In genomic region chr11:65890324-65891179, GRCh38 we compare ENCODE assay signal across 1 cellular context.
TF ChIP-seq lines count a peak whose summit lies in the region.

Gene CCDC85B, plus strand, starts transcription at chr11:65890673. Its CDS starts 111 bp downstream, at chr11:65890784.

TF ChIP-seq in HepG2, 621 proteins besides CTCF, POLR2A, EP300 and RAD21 (continued from another document and continues in another):
- TF ChIP-seq, protein P1, sequence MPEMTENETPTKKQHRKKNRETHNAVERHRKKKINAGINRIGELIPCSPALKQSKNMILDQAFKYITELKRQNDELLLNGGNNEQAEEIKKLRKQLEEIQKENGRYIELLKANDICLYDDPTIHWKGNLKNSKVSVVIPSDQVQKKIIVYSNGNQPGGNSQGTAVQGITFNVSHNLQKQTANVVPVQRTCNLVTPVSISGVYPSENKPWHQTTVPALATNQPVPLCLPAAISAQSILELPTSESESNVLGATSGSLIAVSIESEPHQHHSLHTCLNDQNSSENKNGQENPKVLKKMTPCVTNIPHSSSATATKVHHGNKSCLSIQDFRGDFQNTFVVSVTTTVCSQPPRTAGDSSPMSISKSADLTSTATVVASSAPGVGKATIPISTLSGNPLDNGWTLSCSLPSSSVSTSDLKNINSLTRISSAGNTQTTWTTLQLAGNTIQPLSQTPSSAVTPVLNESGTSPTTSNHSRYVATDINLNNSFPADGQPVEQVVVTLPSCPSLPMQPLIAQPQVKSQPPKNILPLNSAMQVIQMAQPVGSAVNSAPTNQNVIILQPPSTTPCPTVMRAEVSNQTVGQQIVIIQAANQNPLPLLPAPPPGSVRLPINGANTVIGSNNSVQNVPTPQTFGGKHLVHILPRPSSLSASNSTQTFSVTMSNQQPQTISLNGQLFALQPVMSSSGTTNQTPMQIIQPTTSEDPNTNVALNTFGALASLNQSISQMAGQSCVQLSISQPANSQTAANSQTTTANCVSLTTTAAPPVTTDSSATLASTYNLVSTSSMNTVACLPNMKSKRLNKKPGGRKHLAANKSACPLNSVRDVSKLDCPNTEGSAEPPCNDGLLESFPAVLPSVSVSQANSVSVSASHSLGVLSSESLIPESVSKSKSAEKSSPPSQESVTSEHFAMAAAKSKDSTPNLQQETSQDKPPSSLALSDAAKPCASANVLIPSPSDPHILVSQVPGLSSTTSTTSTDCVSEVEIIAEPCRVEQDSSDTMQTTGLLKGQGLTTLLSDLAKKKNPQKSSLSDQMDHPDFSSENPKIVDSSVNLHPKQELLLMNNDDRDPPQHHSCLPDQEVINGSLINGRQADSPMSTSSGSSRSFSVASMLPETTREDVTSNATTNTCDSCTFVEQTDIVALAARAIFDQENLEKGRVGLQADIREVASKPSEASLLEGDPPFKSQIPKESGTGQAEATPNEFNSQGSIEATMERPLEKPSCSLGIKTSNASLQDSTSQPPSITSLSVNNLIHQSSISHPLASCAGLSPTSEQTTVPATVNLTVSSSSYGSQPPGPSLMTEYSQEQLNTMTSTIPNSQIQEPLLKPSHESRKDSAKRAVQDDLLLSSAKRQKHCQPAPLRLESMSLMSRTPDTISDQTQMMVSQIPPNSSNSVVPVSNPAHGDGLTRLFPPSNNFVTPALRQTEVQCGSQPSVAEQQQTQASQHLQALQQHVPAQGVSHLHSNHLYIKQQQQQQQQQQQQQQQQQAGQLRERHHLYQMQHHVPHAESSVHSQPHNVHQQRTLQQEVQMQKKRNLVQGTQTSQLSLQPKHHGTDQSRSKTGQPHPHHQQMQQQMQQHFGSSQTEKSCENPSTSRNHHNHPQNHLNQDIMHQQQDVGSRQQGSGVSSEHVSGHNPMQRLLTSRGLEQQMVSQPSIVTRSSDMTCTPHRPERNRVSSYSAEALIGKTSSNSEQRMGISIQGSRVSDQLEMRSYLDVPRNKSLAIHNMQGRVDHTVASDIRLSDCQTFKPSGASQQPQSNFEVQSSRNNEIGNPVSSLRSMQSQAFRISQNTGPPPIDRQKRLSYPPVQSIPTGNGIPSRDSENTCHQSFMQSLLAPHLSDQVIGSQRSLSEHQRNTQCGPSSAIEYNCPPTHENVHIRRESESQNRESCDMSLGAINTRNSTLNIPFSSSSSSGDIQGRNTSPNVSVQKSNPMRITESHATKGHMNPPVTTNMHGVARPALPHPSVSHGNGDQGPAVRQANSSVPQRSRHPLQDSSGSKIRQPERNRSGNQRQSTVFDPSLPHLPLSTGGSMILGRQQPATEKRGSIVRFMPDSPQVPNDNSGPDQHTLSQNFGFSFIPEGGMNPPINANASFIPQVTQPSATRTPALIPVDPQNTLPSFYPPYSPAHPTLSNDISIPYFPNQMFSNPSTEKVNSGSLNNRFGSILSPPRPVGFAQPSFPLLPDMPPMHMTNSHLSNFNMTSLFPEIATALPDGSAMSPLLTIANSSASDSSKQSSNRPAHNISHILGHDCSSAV (CRISPR knock-in tag; IDR thresholded peaks at IDR 0.05; ENCODE audit: borderline replicate concordance) = no peak
- TF ChIP-seq MXI1 (IDR thresholded peaks at IDR 0.05; ENCODE audit: borderline replicate concordance, low read depth, low read length) (peak; percentile 90; the same call in 1 of the 3 replicates), NFATC3 (CRISPR knock-in tag; IDR thresholded peaks at IDR 0.05) (no peak), SMC3 (IDR thresholded peaks at IDR 0.05; ENCODE audit: low read length) (no peak), ZIK1 (CRISPR knock-in tag; IDR thresholded peaks at IDR 0.05; ENCODE audit: borderline replicate concordance, low read depth) (peak; percentile 96), MAFG (CRISPR knock-in tag; IDR thresholded peaks at IDR 0.05) (no peak), ZMAT3 (CRISPR knock-in tag; conservative IDR thresholded peaks at IDR 0.05) (peak; percentile 88), ARHGAP35 (CRISPR knock-in tag; IDR thresholded peaks at IDR 0.05; ENCODE audit: borderline replicate concordance) (peak; percentile 90), FOSL1 (CRISPR knock-in tag; IDR thresholded peaks at IDR 0.05; ENCODE audit: borderline replicate concordance) (no peak), ZNF552 (CRISPR knock-in tag; IDR thresholded peaks at IDR 0.05; ENCODE audit: borderline replicate concordance) (no peak; the same call in 1 of the 2 replicates), ZFP37 (CRISPR knock-in tag; IDR thresholded peaks at IDR 0.05; ENCODE audit: borderline replicate concordance) (no peak), ELF3 (CRISPR knock-in tag; IDR thresholded peaks at IDR 0.05) (0 out of 2 replicates have a peak, but pooled peaks have one; percentile 55), ZNF407 (CRISPR knock-in tag; IDR thresholded peaks at IDR 0.05; ENCODE audit: not compliant biosample characterization) (no peak), NR0B2 (CRISPR knock-in tag; IDR thresholded peaks at IDR 0.05) (no peak; the same call in 1 of the 2 replicates), HOXA7 (CRISPR knock-in tag; IDR thresholded peaks at IDR 0.05) (no peak), PCBP1 (IDR thresholded peaks at IDR 0.05; ENCODE audit: borderline replicate concordance, low read depth, low read length) (no peak), ZFX (CRISPR knock-in tag; IDR thresholded peaks at IDR 0.05; ENCODE audit: low read depth) (peak; percentile 89), ZNF333 (CRISPR knock-in tag; IDR thresholded peaks at IDR 0.05; ENCODE audit: borderline replicate concordance) (peak; percentile 25; the same call in 1 of the 2 replicates), GLI4 (CRISPR knock-in tag; IDR thresholded peaks at IDR 0.05; ENCODE audit: borderline replicate concordance) (no peak), RNF2 (conservative IDR thresholded peaks at IDR 0.05; ENCODE audit: low read depth) (peak; percentile 96), YEATS2 (CRISPR knock-in tag; IDR thresholded peaks at IDR 0.05; ENCODE audit: borderline replicate concordance) (no peak), ZNF674 (CRISPR knock-in tag; IDR thresholded peaks at IDR 0.05; ENCODE audit: low read depth) (peak; percentile 45; the same call in 1 of the 2 replicates), ZBTB20 (CRISPR knock-in tag; IDR thresholded peaks at IDR 0.05; ENCODE audit: borderline replicate concordance, low read depth) (no peak), NPAS2 (CRISPR knock-in tag; IDR thresholded peaks at IDR 0.05; ENCODE audit: borderline replicate concordance) (0 out of 2 replicates have a peak, but pooled peaks have one; percentile 57), JUN (CRISPR knock-in tag; IDR thresholded peaks at IDR 0.05) (no peak), ZNF605 (CRISPR knock-in tag; IDR thresholded peaks at IDR 0.05) (no peak), SYNCRIP (IDR thresholded peaks at IDR 0.05; ENCODE audit: insufficient read depth, low read depth, low read length) (no peak), ARID2 (CRISPR knock-in tag; IDR thresholded peaks at IDR 0.05; ENCODE audit: borderline replicate concordance) (peak; percentile 81; the same call in 1 of the 2 replicates), ZKSCAN8 (CRISPR knock-in tag; IDR thresholded peaks at IDR 0.05; ENCODE audit: borderline replicate concordance) (no peak)
- TF ChIP-seq, protein P2, sequence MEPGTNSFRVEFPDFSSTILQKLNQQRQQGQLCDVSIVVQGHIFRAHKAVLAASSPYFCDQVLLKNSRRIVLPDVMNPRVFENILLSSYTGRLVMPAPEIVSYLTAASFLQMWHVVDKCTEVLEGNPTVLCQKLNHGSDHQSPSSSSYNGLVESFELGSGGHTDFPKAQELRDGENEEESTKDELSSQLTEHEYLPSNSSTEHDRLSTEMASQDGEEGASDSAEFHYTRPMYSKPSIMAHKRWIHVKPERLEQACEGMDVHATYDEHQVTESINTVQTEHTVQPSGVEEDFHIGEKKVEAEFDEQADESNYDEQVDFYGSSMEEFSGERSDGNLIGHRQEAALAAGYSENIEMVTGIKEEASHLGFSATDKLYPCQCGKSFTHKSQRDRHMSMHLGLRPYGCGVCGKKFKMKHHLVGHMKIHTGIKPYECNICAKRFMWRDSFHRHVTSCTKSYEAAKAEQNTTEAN (CRISPR knock-in tag; conservative IDR thresholded peaks at IDR 0.05) = peak; percentile 75; the same call in 1 of the 2 replicates
- TF ChIP-seq, protein P3, sequence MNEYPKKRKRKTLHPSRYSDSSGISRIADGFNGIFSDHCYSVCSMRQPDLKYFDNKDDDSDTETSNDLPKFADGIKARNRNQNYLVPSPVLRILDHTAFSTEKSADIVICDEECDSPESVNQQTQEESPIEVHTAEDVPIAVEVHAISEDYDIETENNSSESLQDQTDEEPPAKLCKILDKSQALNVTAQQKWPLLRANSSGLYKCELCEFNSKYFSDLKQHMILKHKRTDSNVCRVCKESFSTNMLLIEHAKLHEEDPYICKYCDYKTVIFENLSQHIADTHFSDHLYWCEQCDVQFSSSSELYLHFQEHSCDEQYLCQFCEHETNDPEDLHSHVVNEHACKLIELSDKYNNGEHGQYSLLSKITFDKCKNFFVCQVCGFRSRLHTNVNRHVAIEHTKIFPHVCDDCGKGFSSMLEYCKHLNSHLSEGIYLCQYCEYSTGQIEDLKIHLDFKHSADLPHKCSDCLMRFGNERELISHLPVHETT (CRISPR knock-in tag; conservative IDR thresholded peaks at IDR 0.05) = no peak
- TF ChIP-seq, protein P4, sequence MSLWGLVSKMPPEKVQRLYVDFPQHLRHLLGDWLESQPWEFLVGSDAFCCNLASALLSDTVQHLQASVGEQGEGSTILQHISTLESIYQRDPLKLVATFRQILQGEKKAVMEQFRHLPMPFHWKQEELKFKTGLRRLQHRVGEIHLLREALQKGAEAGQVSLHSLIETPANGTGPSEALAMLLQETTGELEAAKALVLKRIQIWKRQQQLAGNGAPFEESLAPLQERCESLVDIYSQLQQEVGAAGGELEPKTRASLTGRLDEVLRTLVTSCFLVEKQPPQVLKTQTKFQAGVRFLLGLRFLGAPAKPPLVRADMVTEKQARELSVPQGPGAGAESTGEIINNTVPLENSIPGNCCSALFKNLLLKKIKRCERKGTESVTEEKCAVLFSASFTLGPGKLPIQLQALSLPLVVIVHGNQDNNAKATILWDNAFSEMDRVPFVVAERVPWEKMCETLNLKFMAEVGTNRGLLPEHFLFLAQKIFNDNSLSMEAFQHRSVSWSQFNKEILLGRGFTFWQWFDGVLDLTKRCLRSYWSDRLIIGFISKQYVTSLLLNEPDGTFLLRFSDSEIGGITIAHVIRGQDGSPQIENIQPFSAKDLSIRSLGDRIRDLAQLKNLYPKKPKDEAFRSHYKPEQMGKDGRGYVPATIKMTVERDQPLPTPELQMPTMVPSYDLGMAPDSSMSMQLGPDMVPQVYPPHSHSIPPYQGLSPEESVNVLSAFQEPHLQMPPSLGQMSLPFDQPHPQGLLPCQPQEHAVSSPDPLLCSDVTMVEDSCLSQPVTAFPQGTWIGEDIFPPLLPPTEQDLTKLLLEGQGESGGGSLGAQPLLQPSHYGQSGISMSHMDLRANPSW (CRISPR knock-in tag; IDR thresholded peaks at IDR 0.05; ENCODE audit: borderline replicate concordance) = no peak
